Comparison of ENCODE assay signal across 8 cellular contexts in genomic region chr15:64842099-64842940, GRCh38. TPM values are rescaled to one million over a fixed set of nuclear protein-coding genes. Genes with fewer than 3 reads are reported as not detected.
DNase-seq lines count a peak whose midpoint lies in the region; ATAC-seq and TF ChIP-seq lines count a peak whose summit lies in the region.

No MANE protein-coding gene starts in this region.

- H3K4me2 ChIP-seq in GM23248 (ENCODE audit: unreplicated experiment) (peak overlapping the region; percentile 94), OCI-LY7 (ENCODE audit: low read length) (peak overlapping the region; percentile 95)

- TSS peak; percentile 35 for BruUV-seq in OCI-LY7 (replicated peaks; lab: Mats Ljungman, UMichigan)

- no peaks in the 10 kb centered on the region for H3K36me3 Mint-ChIP-seq in chondrocyte (ENCODE audit: low read depth)

- peak overlapping the region; percentile 83 for H3K27ac Mint-ChIP-seq in chondrocyte (ENCODE audit: unreplicated experiment)

- H3K4me1 ChIP-seq in GM23248 (ENCODE audit: insufficient read depth) (peaks cover 30% of the 10 kb centered on the region), OCI-LY7 (ENCODE audit: insufficient read depth, low read length, poor library complexity, severe bottlenecking) (peaks cover 67% of the 10 kb centered on the region), upper lobe of left lung (peaks cover 42 to 61% (median 55%) of the 10 kb centered on the region in 4 donors)

- ATAC-seq in upper lobe of left lung (ENCODE audit: low FRiP score in 2 of 2), result peak in 1 of 2 donors; percentile 20
- ATAC-seq in HG03442 (IDR thresholded peaks at IDR 0.05; ENCODE audit: unreplicated experiment), result no peak

- no peaks in the 10 kb centered on the region for H3K27me3 ChIP-seq in GM23248 (replicated peaks; ENCODE audit: insufficient read depth)
- H3K27me3 ChIP-seq in upper lobe of left lung, result no peaks in the 10 kb centered on the region

- no peaks in the 10 kb centered on the region for H4K20me1 ChIP-seq in GM23248 (ENCODE audit: insufficient read depth)
- 0 out of 2 replicates have a peak, but pooled peaks cover 4% of the 10 kb centered on the region for H4K20me1 ChIP-seq in OCI-LY7 (ENCODE audit: insufficient read depth, low read length)

- DNase-seq in GM23248 (peak; percentile 58), OCI-LY7 (ENCODE audit: low spot score) (peak; percentile 44), chondrocyte (ENCODE audit: low spot score) (no peak), lung microvascular endothelial cell (ENCODE audit: low read depth in 2 of 2) (peak; percentile 48 to 49), upper lobe of left lung (no peak), T1000 (lab: John Stamatoyannopoulos, UW) (no peak), NCI-H2171 (lab: John Stamatoyannopoulos, UW) (no peak)

- TF ChIP-seq EP300 in upper lobe of left lung (IDR thresholded peaks at IDR 0.05), result no peak

- H3K9ac ChIP-seq in GM23248, result peak overlapping the region; percentile 86

- peak overlapping the region; percentile 91 for H3K4me3 Mint-ChIP-seq in chondrocyte (ENCODE audit: unreplicated experiment)

- H3K27ac ChIP-seq in GM23248 (peak overlapping the region; percentile 56), OCI-LY7 (ENCODE audit: low read depth, low read length, poor library complexity, severe bottlenecking) (peak overlapping the region; percentile 56), upper lobe of left lung (peak overlapping the region; percentile 93 to 99 (median 96))

- H3K4me3 ChIP-seq in GM23248 (peak overlapping the region; percentile 88), OCI-LY7 (ENCODE audit: low read depth, low read length, poor library complexity, severe bottlenecking) (peak overlapping the region; percentile 92), upper lobe of left lung (peak overlapping the region; percentile 61 to 99 (median 93))

- H3K9me3 ChIP-seq in GM23248 (ENCODE audit: low read depth), result no peaks in the 10 kb centered on the region
- no peaks in the 10 kb centered on the region for H3K9me3 ChIP-seq in OCI-LY7 (ENCODE audit: low read length)
- H3K9me3 ChIP-seq in upper lobe of left lung, result no peaks in the 10 kb centered on the region

- TF ChIP-seq CTCF in OCI-LY7 (conservative IDR thresholded peaks at IDR 0.05; ENCODE audit: low read length), result no peak
- no peak for TF ChIP-seq CTCF in chondrocyte (IDR thresholded peaks at IDR 0.05)
- TF ChIP-seq CTCF in upper lobe of left lung (IDR thresholded peaks at IDR 0.05), result no peak

- no peaks in the 10 kb centered on the region for H3K9me3 Mint-ChIP-seq in chondrocyte (ENCODE audit: low read depth)

- H3F3A ChIP-seq in GM23248 (ENCODE audit: insufficient read depth), result peaks cover 9% of the 10 kb centered on the region; the same call in 1 of the 2 replicates

- in situ Hi-C loops in GM23248 (cut with MboI), result no loop called here

- TF ChIP-seq POLR2A in upper lobe of left lung (IDR thresholded peaks at IDR 0.05), result peak in 1 of 4 donors; percentile 13

- 1% methylated on average over 26 of the region's 26 CpGs for WGBS in GM23248 (ENCODE audit: low coverage in 1 of 2, low lambda C conversion rate in 2 of 2, missing lambda C conversion rate in 2 of 2), 2 experiments
- 4 to 21% methylated on average over 7 to 26 of the region's 26 CpGs for WGBS in upper lobe of left lung, 2 donors

- H3K4me1 Mint-ChIP-seq in chondrocyte (ENCODE audit: low read depth), result peaks cover 56% of the 10 kb centered on the region

- H3K9me2 ChIP-seq in GM23248 (ENCODE audit: insufficient read depth), result no peaks in the 10 kb centered on the region
- H3K9me2 ChIP-seq in OCI-LY7 (ENCODE audit: insufficient read depth, low read length), result no peaks in the 10 kb centered on the region

- H3K36me3 ChIP-seq in GM23248 (ENCODE audit: low read depth) (no peaks in the 10 kb centered on the region), OCI-LY7 (ENCODE audit: insufficient read depth, low read length) (peaks cover 3% of the 10 kb centered on the region), upper lobe of left lung (peaks cover 0 to 7% (median 2%) of the 10 kb centered on the region in 4 donors)

- H2AFZ ChIP-seq in GM23248 (peak overlapping the region; percentile 62), OCI-LY7 (ENCODE audit: low read length) (no peak overlapping the region)

- POLR2A ChIA-PET in OCI-LY7 (lab: Charles Lee), result no interaction called here

- no peaks in the 10 kb centered on the region for H3K27me3 Mint-ChIP-seq in chondrocyte (ENCODE audit: low read depth)

- intact Hi-C loops in OCI-LY7 (cut with micrococcal nuclease; ENCODE audit: unreplicated experiment), result loop anchor here (5.0 kb wide), 1 partner anchor 185 kb away; the partner anchor contains the start of gene MTFMT

- H3K79me2 ChIP-seq in GM23248 (ENCODE audit: insufficient read depth), result peaks cover 56% of the 10 kb centered on the region
- H3K79me2 ChIP-seq in OCI-LY7 (ENCODE audit: insufficient read depth, low read depth, low read length), result peaks cover 36% of the 10 kb centered on the region

- CTCF ChIA-PET in OCI-LY7 (lab: Charles Lee; ENCODE audit: unreplicated experiment), result no interaction called here

RNA-seq across cellular contexts. Expression of gene PLEKHO2, which starts 0.6 kb away (rescaled TPM):
- 27.2 and 35.3 TPM in 2 replicates for total RNA-seq in GM23248 (2014; rRNA removed; shearing (Covaris generic))
- polyA plus RNA-seq in GM23248 (2016; fragmentation: Nextera tagmentation; extraction: Ambion mirVana), result 30.7 and 32.3 TPM in 2 replicates
- 10.1 and 12.0 TPM in 2 replicates for total RNA-seq in OCI-LY7 (2014; rRNA removed; shearing (Covaris generic))
- 21.3 and 24.5 TPM in 2 replicates for total RNA-seq in OCI-LY7 (2022)
- 19.5 to 20.3 TPM (median 20.3 TPM) in 3 replicates for total RNA-seq in chondrocyte
- total RNA-seq in lung microvascular endothelial cell, result 47.1 and 62.7 TPM in 2 replicates
- total RNA-seq in upper lobe of left lung, result 10 to 100 TPM; 21.9 to 83.0 (median 51.3) TPM

RNA-seq across cellular contexts. Expression of gene PIF1, which starts 16.9 kb away (rescaled TPM):
- 9.7 and 11.3 TPM in 2 replicates for total RNA-seq in GM23248 (2014; rRNA removed; shearing (Covaris generic))
- polyA plus RNA-seq in GM23248 (2016; fragmentation: Nextera tagmentation; extraction: Ambion mirVana), result 7.0 and 8.1 TPM in 2 replicates
- 78.0 and 82.9 TPM in 2 replicates for total RNA-seq in OCI-LY7 (2014; rRNA removed; shearing (Covaris generic))
- total RNA-seq in OCI-LY7 (2022) (112 and 126 TPM in 2 replicates), chondrocyte (1.8 to 6.1 TPM (median 5.9 TPM) in 3 replicates), lung microvascular endothelial cell (1.8 and 5.4 TPM in 2 replicates), upper lobe of left lung (1 to 10 TPM in 4 of 6 donors, under 1 TPM in 2; 0.61 to 6.2 (median 1.1) TPM)

Comparison
In these comparisons a context has a peak if more than half of its experiments do, and no peak if none do; other contexts are left out.
1. DNase-seq: peak in GM23248 (single experiment), OCI-LY7 (single experiment) and lung microvascular endothelial cell (2 of 2); none in chondrocyte (single experiment), upper lobe of left lung (0 of 2), T1000 (single experiment) and NCI-H2171 (single experiment).
2. Peak in every context shown above with its lines, with median percentiles within 50 percentile points of each other: H3K27ac ChIP-seq and H3K4me3 ChIP-seq.